ENCODE assay signal across 33 cellular contexts in genomic region chr15:76802411-76802810, GRCh38.
"Had no signal": no experiment of that assay in that cellular context is flagged by ENCODE, and none has a peak within 500 bp of the region (broad histone marks: within the 10 kb centered on the region; RNA-seq: fewer than 3 reads in every experiment).

No MANE protein-coding gene starts in this region.

- H3K27ac ChIP-seq: adrenal gland, SJCRH30, SK-N-MC had no signal

- H3K4me1 Mint-ChIP-seq: activated CD4-positive, alpha-beta T cell treated with anti-CD3 and anti-CD28 coated beads for 36 hours; activated CD4-positive, alpha-beta T cell treated with anti-CD3 and anti-CD28 coated beads, Interleukin-2, amount 10 ng/mL, durations not matched to agents 7 days and 5 days had no signal

- H3K27ac Mint-ChIP-seq: activated CD4-positive, alpha-beta T cell treated with anti-CD3 and anti-CD28 coated beads for 36 hours; activated CD4-positive, alpha-beta T cell treated with anti-CD3 and anti-CD28 coated beads, Interleukin-2, amount 10 ng/mL, durations not matched to agents 7 days and 5 days; activated CD8-positive, alpha-beta T cell treated with anti-CD3 and anti-CD28 coated beads, Interleukin-2, amount 10 ng/mL, durations not matched to agents 7 days and 5 days; activated naive CD4-positive, alpha-beta T cell treated with anti-CD3 and anti-CD28 coated beads for 36 hours; activated naive CD4-positive, alpha-beta T cell treated with anti-CD3 and anti-CD28 coated beads, Interleukin-2, amount 50 U/mL, for 72 hours; activated T-helper 1 cell treated with anti-CD3 and anti-CD28 coated beads, Interleukin-12 subunit alpha, Interleukin-12 subunit beta, Interleukin-2, Interleukin-4 antibody, amounts not matched to agents 30 ng/mL and 10 ng/mL and 1 ng/mL, durations not matched to agents 14 hours and 24 hours and 36 hours; brain had no signal

- H3K4me3 Mint-ChIP-seq: activated CD4-positive, alpha-beta T cell treated with anti-CD3 and anti-CD28 coated beads for 36 hours; activated CD4-positive, alpha-beta T cell treated with anti-CD3 and anti-CD28 coated beads, Interleukin-2, amount 10 ng/mL, durations not matched to agents 7 days and 5 days; activated CD8-positive, alpha-beta T cell treated with anti-CD3 and anti-CD28 coated beads, Interleukin-2, amount 10 ng/mL, durations not matched to agents 7 days and 5 days; activated naive CD4-positive, alpha-beta T cell treated with anti-CD3 and anti-CD28 coated beads for 36 hours; activated T-cell treated with anti-CD3 and anti-CD28 coated beads, Interleukin-2, amount 50 U/mL, for 4 hours; activated T-helper 1 cell treated with anti-CD3 and anti-CD28 coated beads, Interleukin-12 subunit alpha, Interleukin-12 subunit beta, Interleukin-2, Interleukin-4 antibody, amounts not matched to agents 30 ng/mL and 10 ng/mL and 1 ng/mL, durations not matched to agents 14 hours and 24 hours and 36 hours; brain had no signal

- H3K4me3 ChIP-seq: adrenal gland, MG63, SJCRH30, SK-N-MC had no signal

- H3K4me1 ChIP-seq: adrenal gland, SJCRH30 had no signal

- H3K27me3 Mint-ChIP-seq: activated CD4-positive, alpha-beta T cell treated with anti-CD3 and anti-CD28 coated beads for 36 hours; activated CD4-positive, alpha-beta T cell treated with anti-CD3 and anti-CD28 coated beads, Interleukin-2, amount 10 ng/mL, durations not matched to agents 7 days and 5 days had no signal

- H3K36me3 ChIP-seq: MG63 had no signal

- H3K9me3 Mint-ChIP-seq: activated CD4-positive, alpha-beta T cell treated with anti-CD3 and anti-CD28 coated beads, Interleukin-2, amount 10 ng/mL, durations not matched to agents 7 days and 5 days; activated naive CD4-positive, alpha-beta T cell treated with anti-CD3 and anti-CD28 coated beads for 36 hours; activated naive CD4-positive, alpha-beta T cell treated with anti-CD3 and anti-CD28 coated beads, Interleukin-2, amount 50 U/mL, for 72 hours; activated T-cell treated with anti-CD3 and anti-CD28 coated beads, Interleukin-2, amount 50 U/mL, for 4 hours; activated T-helper 1 cell treated with anti-CD3 and anti-CD28 coated beads, Interleukin-12 subunit alpha, Interleukin-12 subunit beta, Interleukin-2, Interleukin-4 antibody, amounts not matched to agents 30 ng/mL and 10 ng/mL and 1 ng/mL, durations not matched to agents 14 hours and 24 hours and 36 hours; brain had no signal

- H3K27me3 ChIP-seq: adrenal gland, MG63, SJCRH30 had no signal

- ATAC-seq: activated CD4-positive, alpha-beta T cell treated with anti-CD3 and anti-CD28 coated beads for 36 hours; activated CD4-positive, CD25-positive, alpha-beta regulatory T cell treated with anti-CD3 and anti-CD28 coated beads, Interleukin-2, amount 50 U/mL, for 24 hours; activated CD8-positive, alpha-beta T cell treated with anti-CD3 and anti-CD28 coated beads, Interleukin-2, amount 10 ng/mL, durations not matched to agents 7 days and 5 days; activated naive CD4-positive, alpha-beta T cell treated with anti-CD3 and anti-CD28 coated beads, Interleukin-2, amount 50 U/mL, for 72 hours; activated T-cell treated with anti-CD3 and anti-CD28 coated beads, Interleukin-2, amount 50 U/mL, for 4 hours; Panc1 had no signal

- DNase-seq: activated CD4-positive, alpha-beta T cell treated with anti-CD3 and anti-CD28 coated beads for 36 hours; activated CD4-positive, alpha-beta T cell treated with anti-CD3 and anti-CD28 coated beads, Interleukin-2, amount 10 ng/mL, durations not matched to agents 7 days and 5 days; activated CD4-positive, alpha-beta T cell treated with anti-CD3 and anti-CD28 coated beads, Interleukin-2, amount 50 U/mL, for 48 hours; activated CD8-positive, alpha-beta memory T cell treated with anti-CD3 and anti-CD28 coated beads, Interleukin-2, amount 50 U/mL, for 4 hours; activated CD8-positive, alpha-beta T cell treated with anti-CD3 and anti-CD28 coated beads, Interleukin-2, amount 10 ng/mL, durations not matched to agents 7 days and 5 days; activated gamma-delta T cell treated with Interleukin-2 at 50 U/mL for 16 hours; activated naive CD4-positive, alpha-beta T cell treated with anti-CD3 and anti-CD28 coated beads for 36 hours; activated T-cell treated with anti-CD3 and anti-CD28 coated beads for 4 hours; activated T-cell treated with anti-CD3 and anti-CD28 coated beads, Interleukin-2, amount 50 U/mL, for 4 hours; adrenal gland; anterior cingulate cortex; caudate nucleus; cerebellar nuclear complex; Karpas-422; KBM-7; MG63; NCI-H1048; NCI-H1105 treated with DMSO at 0.1 percent for 48 hours; NCI-H1436 treated with DMSO at 0.1 percent for 48 hours; NCI-H1694 treated with DMSO at 0.1 percent for 48 hours; NCI-H2029; NCI-H2171; NCI-H2227 treated with DMSO at 0.1 percent for 48 hours; NCI-H446 treated with DMSO at 0.1 percent for 48 hours; NCI-H524 treated with DMSO at 0.1 percent for 48 hours; SHP77; SJCRH30 had no signal
